In the genomic region with DNA sequence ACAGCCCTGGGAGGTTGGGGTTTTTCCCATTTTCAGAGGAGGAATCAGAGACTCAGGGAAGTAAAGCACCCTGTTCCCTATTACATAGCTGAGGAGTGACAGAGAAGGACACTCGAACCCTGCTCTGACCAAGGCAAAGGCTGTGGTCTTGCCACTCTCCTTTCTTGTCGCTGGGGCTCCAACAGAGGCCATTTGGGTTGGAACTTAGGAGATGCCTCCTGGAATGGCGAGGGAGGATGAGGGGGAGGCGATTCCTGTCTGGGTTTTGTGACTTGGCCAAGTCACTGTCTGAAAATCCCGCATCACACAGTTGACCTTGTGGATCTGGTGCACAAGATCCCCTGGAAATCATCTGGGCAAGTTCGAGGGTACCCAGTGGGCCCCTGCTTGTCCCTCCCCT, we compare ENCODE assay signal across 32 cellular contexts.
"Had no signal": no experiment of that assay in that cellular context is flagged by ENCODE, and none has a peak within 500 bp of the region (broad histone marks: within the 10 kb centered on the region; RNA-seq: fewer than 3 reads in every experiment).

No MANE protein-coding gene starts in this region.

- FAIRE-seq: astrocyte, endothelial cell of umbilical vein, keratinocyte, TTC549 had no signal

- H3K4me3 Mint-ChIP-seq: activated CD4-positive, alpha-beta memory T cell treated with anti-CD3 and anti-CD28 coated beads for 36 hours; activated CD4-positive, alpha-beta T cell treated with anti-CD3 and anti-CD28 coated beads, Interleukin-2, amount 10 ng/mL, durations not matched to agents 24 days and 14 days; activated T-helper 1 cell treated with anti-CD3 and anti-CD28 coated beads, Interleukin-12 subunit alpha, Interleukin-12 subunit beta, Interleukin-2, Interleukin-4 antibody, amounts not matched to agents 30 ng/mL and 10 ng/mL and 1 ng/mL, durations not matched to agents 14 hours and 24 hours and 36 hours; effector memory CD8-positive, alpha-beta T cell; natural killer cell treated with Interleukin-12 subunit alpha and Interleukin-12 subunit beta and Interleukin-15 and Interleukin-18, amount 100 ng/mL, for 72 hours; stimulated activated effector memory CD8-positive, alpha-beta T cell treated with anti-CD3 and anti-CD28 coated beads, Interleukin-12 subunit alpha, Interleukin-12 subunit beta, amount 100 ng/mL, for 72 hours; stimulated activated naive CD8-positive, alpha-beta T cell treated with anti-CD3 and anti-CD28 coated beads, Interleukin-15, Interleukin-2, amounts not matched to agents 100 ng/mL and 50 ng/mL, for 24 hours had no signal

- H3K4me1 Mint-ChIP-seq: activated CD4-positive, alpha-beta T cell treated with anti-CD3 and anti-CD28 coated beads, Interleukin-2, amount 10 ng/mL, durations not matched to agents 24 days and 14 days; stimulated activated effector memory CD8-positive, alpha-beta T cell treated with anti-CD3 and anti-CD28 coated beads, Interleukin-12 subunit alpha, Interleukin-12 subunit beta, amount 100 ng/mL, for 72 hours had no signal

- H3K27ac ChIP-seq: brain microvascular endothelial cell, neutrophil, ovary, prostate gland, right atrium auricular region, upper lobe of right lung, VCaP had no signal

- DNase-seq: activated CD4-positive, alpha-beta T cell treated with anti-CD3 and anti-CD28 coated beads, Interleukin-2, amount 10 ng/mL, durations not matched to agents 24 days and 14 days; activated CD4-positive, CD25-positive, alpha-beta regulatory T cell treated with anti-CD3 and anti-CD28 coated beads, Interleukin-2, amount 50 U/mL, for 72 hours; activated CD8-positive, alpha-beta memory T cell treated with anti-CD3 and anti-CD28 coated beads, Interleukin-2, amount 50 U/mL, for 4 hours; activated gamma-delta T cell; activated naive CD4-positive, alpha-beta T cell treated with anti-CD3 and anti-CD28 coated beads, Interleukin-2, amount 50 U/mL, for 16 hours; activated T-cell treated with anti-CD3 and anti-CD28 coated beads, Interleukin-2, amount 50 U/mL, for 1 hour; amniotic stem cell; brain microvascular endothelial cell; caudate nucleus; cortex of kidney; effector memory CD8-positive, alpha-beta T cell; foreskin fibroblast; head of caudate nucleus; hippocampal formation; left cardiac atrium; ovary; stimulated activated CD4-positive, alpha-beta T cell treated with anti-CD3 and anti-CD28 coated beads, Interleukin-12 subunit alpha, Interleukin-12 subunit beta, amount 100 ng/mL, for 4 hours; stimulated activated CD4-positive, alpha-beta T cell treated with anti-CD3 and anti-CD28 coated beads, Interleukin-4, amount 100 ng/mL, for 24 hours; upper lobe of right lung had no signal

- H3K36me3 ChIP-seq: brain microvascular endothelial cell, neutrophil, ovary, prostate gland, right atrium auricular region, upper lobe of right lung had no signal

- H3K9me3 Mint-ChIP-seq: activated CD4-positive, alpha-beta memory T cell treated with anti-CD3 and anti-CD28 coated beads for 36 hours; activated CD4-positive, alpha-beta T cell treated with anti-CD3 and anti-CD28 coated beads, Interleukin-2, amount 10 ng/mL, durations not matched to agents 24 days and 14 days; activated T-helper 1 cell treated with anti-CD3 and anti-CD28 coated beads, Interleukin-12 subunit alpha, Interleukin-12 subunit beta, Interleukin-2, Interleukin-4 antibody, amounts not matched to agents 30 ng/mL and 10 ng/mL and 1 ng/mL, durations not matched to agents 14 hours and 24 hours and 36 hours; effector memory CD8-positive, alpha-beta T cell; natural killer cell treated with Interleukin-12 subunit alpha and Interleukin-12 subunit beta and Interleukin-15 and Interleukin-18, amount 100 ng/mL, for 72 hours; stimulated activated effector memory CD8-positive, alpha-beta T cell treated with anti-CD3 and anti-CD28 coated beads, Interleukin-12 subunit alpha, Interleukin-12 subunit beta, amount 100 ng/mL, for 72 hours; stimulated activated naive CD8-positive, alpha-beta T cell treated with anti-CD3 and anti-CD28 coated beads, Interleukin-15, Interleukin-2, amounts not matched to agents 100 ng/mL and 50 ng/mL, for 24 hours had no signal

- H3K4me3 ChIP-seq: ovary, prostate gland, right atrium auricular region, upper lobe of right lung had no signal

- H3K36me3 Mint-ChIP-seq: activated CD4-positive, alpha-beta memory T cell treated with anti-CD3 and anti-CD28 coated beads for 36 hours; natural killer cell treated with Interleukin-12 subunit alpha and Interleukin-12 subunit beta and Interleukin-15 and Interleukin-18, amount 100 ng/mL, for 72 hours; stimulated activated effector memory CD8-positive, alpha-beta T cell treated with anti-CD3 and anti-CD28 coated beads, Interleukin-12 subunit alpha, Interleukin-12 subunit beta, amount 100 ng/mL, for 72 hours had no signal

- H3K27me3 ChIP-seq: neutrophil, ovary, right atrium auricular region had no signal

- H3K4me1 ChIP-seq: prostate gland, right atrium auricular region, upper lobe of right lung had no signal

- H3K27ac Mint-ChIP-seq: activated CD4-positive, alpha-beta memory T cell treated with anti-CD3 and anti-CD28 coated beads for 36 hours; activated CD4-positive, alpha-beta T cell treated with anti-CD3 and anti-CD28 coated beads, Interleukin-2, amount 10 ng/mL, durations not matched to agents 24 days and 14 days; activated T-helper 1 cell treated with anti-CD3 and anti-CD28 coated beads, Interleukin-12 subunit alpha, Interleukin-12 subunit beta, Interleukin-2, Interleukin-4 antibody, amounts not matched to agents 30 ng/mL and 10 ng/mL and 1 ng/mL, durations not matched to agents 14 hours and 24 hours and 36 hours; effector memory CD8-positive, alpha-beta T cell; natural killer cell treated with Interleukin-12 subunit alpha and Interleukin-12 subunit beta and Interleukin-15 and Interleukin-18, amount 100 ng/mL, for 72 hours; stimulated activated effector memory CD8-positive, alpha-beta T cell treated with anti-CD3 and anti-CD28 coated beads, Interleukin-12 subunit alpha, Interleukin-12 subunit beta, amount 100 ng/mL, for 72 hours; stimulated activated naive CD8-positive, alpha-beta T cell treated with anti-CD3 and anti-CD28 coated beads, Interleukin-15, Interleukin-2, amounts not matched to agents 100 ng/mL and 50 ng/mL, for 24 hours had no signal

- H3K9me3 ChIP-seq: neutrophil, ovary, prostate gland, right atrium auricular region, upper lobe of right lung had no signal

- ATAC-seq: effector memory CD8-positive, alpha-beta T cell; left cardiac atrium; natural killer cell treated with Interleukin-12 subunit alpha and Interleukin-12 subunit beta and Interleukin-15 and Interleukin-18, amount 100 ng/mL, for 72 hours had no signal
